Comparison of ENCODE assay signal across 1 cellular context in the genomic region with DNA sequence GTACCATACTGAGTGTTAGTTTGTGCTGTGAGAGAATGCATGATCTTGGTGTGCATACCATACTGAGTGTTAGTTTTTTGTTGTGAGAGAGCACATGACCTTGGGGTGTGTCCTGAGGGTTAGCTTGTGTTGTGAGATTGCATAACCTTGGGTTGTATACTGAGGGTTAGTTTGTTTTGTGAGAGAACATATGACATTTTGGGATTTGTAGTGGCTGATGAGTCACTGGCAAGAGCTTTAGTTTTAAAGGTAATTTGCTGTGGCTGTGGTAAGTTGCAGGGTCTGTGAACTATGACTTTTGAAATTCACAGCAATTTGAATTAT.
TF ChIP-seq lines count a peak whose summit lies in the region.

No MANE protein-coding gene starts in this region.

TF ChIP-seq in GM23338, 12 proteins besides CTCF, POLR2A, EP300 and RAD21:
- TF ChIP-seq, protein P1, sequence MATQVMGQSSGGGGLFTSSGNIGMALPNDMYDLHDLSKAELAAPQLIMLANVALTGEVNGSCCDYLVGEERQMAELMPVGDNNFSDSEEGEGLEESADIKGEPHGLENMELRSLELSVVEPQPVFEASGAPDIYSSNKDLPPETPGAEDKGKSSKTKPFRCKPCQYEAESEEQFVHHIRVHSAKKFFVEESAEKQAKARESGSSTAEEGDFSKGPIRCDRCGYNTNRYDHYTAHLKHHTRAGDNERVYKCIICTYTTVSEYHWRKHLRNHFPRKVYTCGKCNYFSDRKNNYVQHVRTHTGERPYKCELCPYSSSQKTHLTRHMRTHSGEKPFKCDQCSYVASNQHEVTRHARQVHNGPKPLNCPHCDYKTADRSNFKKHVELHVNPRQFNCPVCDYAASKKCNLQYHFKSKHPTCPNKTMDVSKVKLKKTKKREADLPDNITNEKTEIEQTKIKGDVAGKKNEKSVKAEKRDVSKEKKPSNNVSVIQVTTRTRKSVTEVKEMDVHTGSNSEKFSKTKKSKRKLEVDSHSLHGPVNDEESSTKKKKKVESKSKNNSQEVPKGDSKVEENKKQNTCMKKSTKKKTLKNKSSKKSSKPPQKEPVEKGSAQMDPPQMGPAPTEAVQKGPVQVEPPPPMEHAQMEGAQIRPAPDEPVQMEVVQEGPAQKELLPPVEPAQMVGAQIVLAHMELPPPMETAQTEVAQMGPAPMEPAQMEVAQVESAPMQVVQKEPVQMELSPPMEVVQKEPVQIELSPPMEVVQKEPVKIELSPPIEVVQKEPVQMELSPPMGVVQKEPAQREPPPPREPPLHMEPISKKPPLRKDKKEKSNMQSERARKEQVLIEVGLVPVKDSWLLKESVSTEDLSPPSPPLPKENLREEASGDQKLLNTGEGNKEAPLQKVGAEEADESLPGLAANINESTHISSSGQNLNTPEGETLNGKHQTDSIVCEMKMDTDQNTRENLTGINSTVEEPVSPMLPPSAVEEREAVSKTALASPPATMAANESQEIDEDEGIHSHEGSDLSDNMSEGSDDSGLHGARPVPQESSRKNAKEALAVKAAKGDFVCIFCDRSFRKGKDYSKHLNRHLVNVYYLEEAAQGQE (IDR thresholded peaks at IDR 0.05; ENCODE audit: unreplicated experiment), result no peak
- TF ChIP-seq POLR2AphosphoS5 (IDR thresholded peaks at IDR 0.05; ENCODE audit: low read depth), result no peak
- TF ChIP-seq EZH2 (IDR thresholded peaks at IDR 0.05; ENCODE audit: low read depth, unreplicated experiment), result no peak
- no peak for TF ChIP-seq STAT1 (IDR thresholded peaks at IDR 0.05; ENCODE audit: unreplicated experiment)
- no peak for TF ChIP-seq ZNF331 (CRISPR knock-in tag; IDR thresholded peaks at IDR 0.05; ENCODE audit: low read depth)
- TF ChIP-seq NANOG (IDR thresholded peaks at IDR 0.05; ENCODE audit: borderline replicate concordance), result no peak
- TF ChIP-seq, protein P2, sequence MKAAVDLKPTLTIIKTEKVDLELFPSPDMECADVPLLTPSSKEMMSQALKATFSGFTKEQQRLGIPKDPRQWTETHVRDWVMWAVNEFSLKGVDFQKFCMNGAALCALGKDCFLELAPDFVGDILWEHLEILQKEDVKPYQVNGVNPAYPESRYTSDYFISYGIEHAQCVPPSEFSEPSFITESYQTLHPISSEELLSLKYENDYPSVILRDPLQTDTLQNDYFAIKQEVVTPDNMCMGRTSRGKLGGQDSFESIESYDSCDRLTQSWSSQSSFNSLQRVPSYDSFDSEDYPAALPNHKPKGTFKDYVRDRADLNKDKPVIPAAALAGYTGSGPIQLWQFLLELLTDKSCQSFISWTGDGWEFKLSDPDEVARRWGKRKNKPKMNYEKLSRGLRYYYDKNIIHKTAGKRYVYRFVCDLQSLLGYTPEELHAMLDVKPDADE (IDR thresholded peaks at IDR 0.05), result no peak
- no peak for TF ChIP-seq ZNF114 (CRISPR knock-in tag; IDR thresholded peaks at IDR 0.05)
- TF ChIP-seq CREB1 (CRISPR knock-in tag; IDR thresholded peaks at IDR 0.05; ENCODE audit: low read depth), result no peak
- no peak for TF ChIP-seq EZH2phosphoT487 (IDR thresholded peaks at IDR 0.05; ENCODE audit: unreplicated experiment)
- TF ChIP-seq, protein P3, sequence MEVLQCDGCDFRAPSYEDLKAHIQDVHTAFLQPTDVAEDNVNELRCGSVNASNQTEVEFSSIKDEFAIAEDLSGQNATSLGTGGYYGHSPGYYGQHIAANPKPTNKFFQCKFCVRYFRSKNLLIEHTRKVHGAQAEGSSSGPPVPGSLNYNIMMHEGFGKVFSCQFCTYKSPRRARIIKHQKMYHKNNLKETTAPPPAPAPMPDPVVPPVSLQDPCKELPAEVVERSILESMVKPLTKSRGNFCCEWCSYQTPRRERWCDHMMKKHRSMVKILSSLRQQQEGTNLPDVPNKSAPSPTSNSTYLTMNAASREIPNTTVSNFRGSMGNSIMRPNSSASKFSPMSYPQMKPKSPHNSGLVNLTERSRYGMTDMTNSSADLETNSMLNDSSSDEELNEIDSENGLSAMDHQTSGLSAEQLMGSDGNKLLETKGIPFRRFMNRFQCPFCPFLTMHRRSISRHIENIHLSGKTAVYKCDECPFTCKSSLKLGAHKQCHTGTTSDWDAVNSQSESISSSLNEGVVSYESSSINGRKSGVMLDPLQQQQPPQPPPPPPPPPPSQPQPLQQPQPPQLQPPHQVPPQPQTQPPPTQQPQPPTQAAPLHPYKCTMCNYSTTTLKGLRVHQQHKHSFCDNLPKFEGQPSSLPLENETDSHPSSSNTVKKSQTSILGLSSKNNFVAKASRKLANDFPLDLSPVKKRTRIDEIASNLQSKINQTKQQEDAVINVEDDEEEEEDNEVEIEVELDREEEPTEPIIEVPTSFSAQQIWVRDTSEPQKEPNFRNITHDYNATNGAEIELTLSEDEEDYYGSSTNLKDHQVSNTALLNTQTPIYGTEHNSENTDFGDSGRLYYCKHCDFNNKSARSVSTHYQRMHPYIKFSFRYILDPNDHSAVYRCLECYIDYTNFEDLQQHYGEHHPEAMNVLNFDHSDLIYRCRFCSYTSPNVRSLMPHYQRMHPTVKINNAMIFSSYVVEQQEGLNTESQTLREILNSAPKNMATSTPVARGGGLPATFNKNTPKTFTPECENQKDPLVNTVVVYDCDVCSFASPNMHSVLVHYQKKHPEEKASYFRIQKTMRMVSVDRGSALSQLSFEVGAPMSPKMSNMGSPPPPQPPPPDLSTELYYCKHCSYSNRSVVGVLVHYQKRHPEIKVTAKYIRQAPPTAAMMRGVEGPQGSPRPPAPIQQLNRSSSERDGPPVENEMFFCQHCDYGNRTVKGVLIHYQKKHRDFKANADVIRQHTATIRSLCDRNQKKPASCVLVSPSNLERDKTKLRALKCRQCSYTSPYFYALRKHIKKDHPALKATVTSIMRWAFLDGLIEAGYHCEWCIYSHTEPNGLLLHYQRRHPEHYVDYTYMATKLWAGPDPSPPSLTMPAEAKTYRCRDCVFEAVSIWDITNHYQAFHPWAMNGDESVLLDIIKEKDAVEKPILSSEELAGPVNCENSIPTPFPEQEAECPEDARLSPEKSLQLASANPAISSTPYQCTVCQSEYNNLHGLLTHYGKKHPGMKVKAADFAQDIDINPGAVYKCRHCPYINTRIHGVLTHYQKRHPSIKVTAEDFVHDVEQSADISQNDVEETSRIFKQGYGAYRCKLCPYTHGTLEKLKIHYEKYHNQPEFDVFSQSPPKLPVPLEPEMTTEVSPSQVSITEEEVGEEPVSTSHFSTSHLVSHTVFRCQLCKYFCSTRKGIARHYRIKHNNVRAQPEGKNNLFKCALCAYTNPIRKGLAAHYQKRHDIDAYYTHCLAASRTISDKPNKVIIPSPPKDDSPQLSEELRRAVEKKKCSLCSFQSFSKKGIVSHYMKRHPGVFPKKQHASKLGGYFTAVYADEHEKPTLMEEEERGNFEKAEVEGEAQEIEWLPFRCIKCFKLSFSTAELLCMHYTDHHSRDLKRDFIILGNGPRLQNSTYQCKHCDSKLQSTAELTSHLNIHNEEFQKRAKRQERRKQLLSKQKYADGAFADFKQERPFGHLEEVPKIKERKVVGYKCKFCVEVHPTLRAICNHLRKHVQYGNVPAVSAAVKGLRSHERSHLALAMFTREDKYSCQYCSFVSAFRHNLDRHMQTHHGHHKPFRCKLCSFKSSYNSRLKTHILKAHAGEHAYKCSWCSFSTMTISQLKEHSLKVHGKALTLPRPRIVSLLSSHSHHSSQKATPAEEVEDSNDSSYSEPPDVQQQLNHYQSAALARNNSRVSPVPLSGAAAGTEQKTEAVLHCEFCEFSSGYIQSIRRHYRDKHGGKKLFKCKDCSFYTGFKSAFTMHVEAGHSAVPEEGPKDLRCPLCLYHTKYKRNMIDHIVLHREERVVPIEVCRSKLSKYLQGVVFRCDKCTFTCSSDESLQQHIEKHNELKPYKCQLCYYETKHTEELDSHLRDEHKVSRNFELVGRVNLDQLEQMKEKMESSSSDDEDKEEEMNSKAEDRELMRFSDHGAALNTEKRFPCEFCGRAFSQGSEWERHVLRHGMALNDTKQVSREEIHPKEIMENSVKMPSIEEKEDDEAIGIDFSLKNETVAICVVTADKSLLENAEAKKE (CRISPR knock-in tag; IDR thresholded peaks at IDR 0.05), result no peak
- TF ChIP-seq JUNB (IDR thresholded peaks at IDR 0.05; ENCODE audit: unreplicated experiment), result no peak
